Comparison of ENCODE assay signal across 10 cellular contexts in the genomic region with DNA sequence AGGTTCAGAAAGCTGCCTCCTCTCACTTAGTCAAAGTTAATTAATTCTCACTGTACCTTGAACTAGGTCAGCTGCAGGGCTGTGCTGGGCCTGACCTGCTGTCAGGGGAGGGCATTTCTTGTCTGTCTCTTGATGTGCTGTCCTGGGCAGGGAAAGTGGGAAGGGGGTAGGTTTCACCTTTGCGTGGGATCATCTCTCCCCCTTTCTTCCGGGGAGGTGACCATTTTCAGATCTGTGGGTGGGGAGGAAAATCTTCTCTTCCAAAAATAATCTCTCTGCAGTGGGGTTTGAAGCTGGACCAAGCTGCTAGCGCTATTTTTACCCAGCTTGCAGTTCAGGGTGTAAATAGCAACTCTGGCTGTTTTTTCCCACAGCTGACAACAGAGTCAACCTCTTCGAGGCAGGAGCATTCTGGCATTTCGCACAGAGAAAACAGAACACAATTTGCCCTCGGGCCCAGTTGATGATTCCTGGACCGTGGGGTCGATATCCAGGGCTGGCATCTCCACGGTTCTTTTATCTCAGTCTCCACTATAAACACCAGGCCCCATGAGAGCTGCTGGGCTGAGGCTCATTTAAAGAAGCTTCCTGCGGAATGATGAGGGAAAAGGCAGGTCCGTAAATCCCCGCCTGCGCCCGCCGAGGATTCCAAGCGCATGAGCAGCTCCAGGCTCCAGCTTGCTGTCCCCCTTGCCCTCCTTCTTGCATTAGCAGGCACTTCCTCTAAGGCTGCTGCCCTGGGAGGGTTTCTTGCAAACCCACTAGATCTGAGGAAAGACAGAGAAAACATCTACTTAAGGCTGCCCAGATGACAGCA.
DNase-seq lines count a peak whose midpoint lies in the region; ATAC-seq and TF ChIP-seq lines count a peak whose summit lies in the region.
"Had no signal": no experiment of that assay in that cellular context is flagged by ENCODE, and none has a peak within 500 bp of the region (broad histone marks: within the 10 kb centered on the region; RNA-seq: fewer than 3 reads in every experiment).

No MANE protein-coding gene starts in this region.

- H3K9me3 Mint-ChIP-seq in type B pancreatic cell: no peaks in the 10 kb centered on the region
- no peaks in the 10 kb centered on the region for H3K9me3 Mint-ChIP-seq in T-helper 2 cell treated with Interferon-gamma antibody and Interleukin-4, amounts not matched to agents 5 μg/mL and 100 μg/mL, for 36 hours

- ATAC-seq in foreskin keratinocyte (no peak), GM19452 (IDR thresholded peaks at IDR 0.05; ENCODE audit: unreplicated experiment) (no peak), HG03175 (IDR thresholded peaks at IDR 0.05; ENCODE audit: unreplicated experiment) (no peak)

- no peaks in the 10 kb centered on the region for H3K36me3 ChIP-seq in muscle layer of colon (ENCODE audit: insufficient read depth, low read length)

- H3K27me3 ChIP-seq in muscle layer of colon (ENCODE audit: control insufficient read depth in 1 of 2, insufficient read depth in 2 of 2, low read length in 2 of 2): no peaks in the 10 kb centered on the region
- H3K27me3 ChIP-seq in foreskin keratinocyte: no peaks in the 10 kb centered on the region

- no peaks in the 10 kb centered on the region for H3K27me3 Mint-ChIP-seq in type B pancreatic cell
- no peaks in the 10 kb centered on the region for H3K27me3 Mint-ChIP-seq in T-helper 2 cell treated with Interferon-gamma antibody and Interleukin-4, amounts not matched to agents 5 μg/mL and 100 μg/mL, for 36 hours (ENCODE audit: low read depth)

- H3K36me3 Mint-ChIP-seq in type B pancreatic cell: no peaks in the 10 kb centered on the region
- no peaks in the 10 kb centered on the region for H3K36me3 Mint-ChIP-seq in T-helper 2 cell treated with Interferon-gamma antibody and Interleukin-4, amounts not matched to agents 5 μg/mL and 100 μg/mL, for 36 hours (ENCODE audit: low read depth)

- H3K9ac ChIP-seq in muscle layer of colon (ENCODE audit: low read length): peak overlapping the region; percentile 24

- H3K27ac ChIP-seq in muscle layer of colon (ENCODE audit: low read depth, low read length) (peak overlapping the region; percentile 75), foreskin keratinocyte (no peak overlapping the region)

- H3K4me1 ChIP-seq in muscle layer of colon (ENCODE audit: insufficient read depth, low read length) (peaks cover 62% of the 10 kb centered on the region), foreskin keratinocyte (no peaks in the 10 kb centered on the region)

- peak overlapping the region; percentile 58 for H3K27ac Mint-ChIP-seq in type B pancreatic cell
- H3K27ac Mint-ChIP-seq in T-helper 2 cell treated with Interferon-gamma antibody and Interleukin-4, amounts not matched to agents 5 μg/mL and 100 μg/mL, for 36 hours: no peak overlapping the region

- peak overlapping the region in 1 of 2 donors; percentile 12 for H3K4me3 ChIP-seq in muscle layer of colon (ENCODE audit: low read depth in 1 of 2, low read length in 2 of 2)

- TF ChIP-seq CTCF in type B pancreatic cell (conservative IDR thresholded peaks at IDR 0.05) (no peak), foreskin keratinocyte (conservative IDR thresholded peaks at IDR 0.05) (no peak)

- peak overlapping the region; percentile 34 for H3K4me3 Mint-ChIP-seq in type B pancreatic cell
- H3K4me3 Mint-ChIP-seq in T-helper 2 cell treated with Interferon-gamma antibody and Interleukin-4, amounts not matched to agents 5 μg/mL and 100 μg/mL, for 36 hours: no peak overlapping the region

- H3K4me1 Mint-ChIP-seq in type B pancreatic cell (ENCODE audit: unreplicated experiment): peaks cover 28% of the 10 kb centered on the region
- H3K4me1 Mint-ChIP-seq in T-helper 2 cell treated with Interferon-gamma antibody and Interleukin-4, amounts not matched to agents 5 μg/mL and 100 μg/mL, for 36 hours (ENCODE audit: low read depth): peaks cover 4% of the 10 kb centered on the region

- peak; percentile 82 for DNase-seq in RPMI8226
- DNase-seq in fibroblast of gingiva (ENCODE audit: low read depth): peak; percentile 58
- no peak for DNase-seq in type B pancreatic cell (ENCODE audit: extremely low spot score, unreplicated experiment)
- no peak for DNase-seq in foreskin keratinocyte
- no peak for DNase-seq in T-helper 2 cell treated with Interferon-gamma antibody and Interleukin-4, amounts not matched to agents 5 μg/mL and 100 μg/mL, for 36 hours (ENCODE audit: low spot score)
- DNase-seq: activated effector memory CD4-positive, alpha-beta T cell treated with Interleukin-2 at 50 U/mL for 16 hours; NCI-H1048 had no signal

- no peaks in the 10 kb centered on the region for H3K9me3 ChIP-seq in muscle layer of colon (ENCODE audit: low read length)

Comparison
In these comparisons a context has a peak if more than half of its experiments do, and no peak if none do; other contexts are left out.
1. DNase-seq: peak in RPMI8226 (single experiment) and fibroblast of gingiva (single experiment); none in type B pancreatic cell (single experiment), foreskin keratinocyte (0 of 2) and T-helper 2 cell treated with Interferon-gamma antibody and Interleukin-4, amounts not matched to agents 5 μg/mL and 100 μg/mL, for 36 hours (single experiment).